In genomic region chr6:155528335-155528734, GRCh38 we compare ENCODE assay signal across 19 cellular contexts.
DNase-seq lines count a peak whose midpoint lies in the region; ATAC-seq, FAIRE-seq and TF ChIP-seq lines count a peak whose summit lies in the region.
"Had no signal": no experiment of that assay in that cellular context is flagged by ENCODE, and none has a peak within 500 bp of the region (broad histone marks: within the 10 kb centered on the region; RNA-seq: fewer than 3 reads in every experiment).

No MANE protein-coding gene starts in this region.

- peaks cover 16% of the 10 kb centered on the region for H3F3A ChIP-seq in SK-N-SH (replicated peaks; ENCODE audit: insufficient read depth)

- intact Hi-C loops in ascending aorta (cut with DNase I) (loop anchor here (2.0 kb wide), 1 partner anchor 110 kb away; no protein-coding TSS in a partner anchor), kidney (cut with DNase I) (no loop called here), spleen (cut with DNase I; ENCODE audit: low total_unique reads) (no loop called here)

- FAIRE-seq in kidney (lab: Jason Lieb, UNC), result peak; percentile 61

- H3K27me3 ChIP-seq in SK-N-SH (ENCODE audit: insufficient read depth) (no peaks in the 10 kb centered on the region), ascending aorta (no peaks in the 10 kb centered on the region), spleen (replicated peaks in 1 of 7) (no peaks in the 10 kb centered on the region)
- H3K27me3 ChIP-seq: thyroid gland had no signal

- POLR2A ChIA-PET in SK-N-SH (lab: Yijun Ruan, JAX), result no interaction called here
- POLR2A ChIA-PET in GM10248 (lab: Yijun Ruan, JAX), result no interaction called here

- TF ChIP-seq CTCF in SK-N-SH (IDR thresholded peaks at IDR 0.05), result no peak
- TF ChIP-seq CTCF in ascending aorta (IDR thresholded peaks at IDR 0.05), result no peak
- TF ChIP-seq CTCF in kidney (IDR thresholded peaks at IDR 0.05; ENCODE audit: borderline replicate concordance, extremely low read depth, insufficient read depth), result no peak
- TF ChIP-seq CTCF in spleen (IDR thresholded peaks at IDR 0.05 in 8 of 11, conservative IDR thresholded peaks at IDR 0.05 in 3 of 11), result no peak
- no peak for TF ChIP-seq CTCF in GM10248 (IDR thresholded peaks at IDR 0.05; ENCODE audit: control extremely low read depth, extremely low read depth, low read depth, missing control alignments)

- H3K4me1 ChIP-seq in SK-N-SH (ENCODE audit: control insufficient read depth in 1 of 2, insufficient read depth in 2 of 2, low read depth in 1 of 2, low read length in 1 of 2), result peaks cover 0 to 17% of the 10 kb centered on the region in 2 experiments; a peak in 2 of 4 replicates
- peaks cover 0 to 15% of the 10 kb centered on the region in 2 donors for H3K4me1 ChIP-seq in ascending aorta
- no peaks in the 10 kb centered on the region for H3K4me1 ChIP-seq in kidney (ENCODE audit: control insufficient read depth in 1 of 2, insufficient read depth in 1 of 2, low read depth in 1 of 2, low read length in 2 of 2)
- peaks cover 0 to 23% (median 10%) of the 10 kb centered on the region in 6 donors for H3K4me1 ChIP-seq in spleen
- H3K4me1 ChIP-seq: thyroid gland had no signal

- H3K27ac ChIP-seq in SK-N-SH (ENCODE audit: low read depth in 2 of 2, low read length in 1 of 2) (peak overlapping the region; percentile 11 to 89; a peak in 3 of 4 replicates), ascending aorta (peak overlapping the region; percentile 68 to 86), kidney (ENCODE audit: low read depth in 2 of 2, low read length in 2 of 2) (no peak overlapping the region), spleen (peak overlapping the region in 7 of 8 donors; percentile 32 to 72 (median 58))
- H3K27ac ChIP-seq: 22Rv1, C4-2B, thyroid gland, VCaP had no signal

- no peak for ATAC-seq in SK-N-SH treated with all-trans-retinoic acid at 6 μM for 48 hours
- no peak for ATAC-seq in HG03520 (IDR thresholded peaks at IDR 0.05; ENCODE audit: unreplicated experiment)
- ATAC-seq: stimulated activated effector memory CD8-positive, alpha-beta T cell treated with anti-CD3 and anti-CD28 coated beads, Interleukin-12 subunit alpha, Interleukin-12 subunit beta, amount 100 ng/mL, for 72 hours had no signal

- no peaks in the 10 kb centered on the region for H3K9me2 ChIP-seq in SK-N-SH

- 97% methylated on average over 1 of the region's 1 CpG for WGBS in SK-N-SH (ENCODE audit: low lambda C conversion rate)
- 70 to 80% (median 71%) methylated on average over 1 of the region's 1 CpG for WGBS in spleen, 5 donors

- TF ChIP-seq POLR2A in spleen (IDR thresholded peaks at IDR 0.05), result no peak

- no peaks in the 10 kb centered on the region for H3K36me3 ChIP-seq in SK-N-SH (replicated peaks in 1 of 2; ENCODE audit: control insufficient read depth in 1 of 2, insufficient read depth in 2 of 2, low read length in 1 of 2)
- no peaks in the 10 kb centered on the region for H3K36me3 ChIP-seq in ascending aorta
- no peaks in the 10 kb centered on the region for H3K36me3 ChIP-seq in kidney (ENCODE audit: control insufficient read depth in 1 of 2, insufficient read depth in 2 of 2, low read length in 2 of 2)
- H3K36me3 ChIP-seq in spleen, result no peaks in the 10 kb centered on the region
- H3K36me3 ChIP-seq: thyroid gland had no signal

- H2AFZ ChIP-seq in SK-N-SH (ENCODE audit: low read depth), result peak overlapping the region; percentile 86

- no peak for DNase-seq in SK-N-SH
- DNase-seq in ascending aorta (ENCODE audit: low spot score in 2 of 2), result no peak
- no peak for DNase-seq in kidney
- no peak for DNase-seq in spleen
- DNase-seq in GM10248 (ENCODE audit: extremely low spot score), result no peak
- DNase-seq in HCEC 1CT, result no peak
- DNase-seq: activated CD4-positive, alpha-beta memory T cell treated with anti-CD3 and anti-CD28 coated beads, Interleukin-2, amount 10 ng/mL, durations not matched to agents 7 days and 5 days; activated T-cell treated with anti-CD3 and anti-CD28 coated beads, Interleukin-2, amount 50 U/mL, for 24 hours; immature natural killer cell; NCI-H1417 treated with DMSO at 0.1 percent for 48 hours; RPMI8226; stimulated activated CD4-positive, alpha-beta T cell treated with anti-CD3 and anti-CD28 coated beads, Interleukin-15, amount 100 ng/mL, for 24 hours; thyroid gland had no signal

- H4K20me1 ChIP-seq in SK-N-SH (ENCODE audit: insufficient read depth), result no peaks in the 10 kb centered on the region

- H3K9me3 ChIP-seq in SK-N-SH, result no peaks in the 10 kb centered on the region; the same call in 1 of the 2 replicates
- H3K9me3 ChIP-seq in ascending aorta, result no peaks in the 10 kb centered on the region
- H3K9me3 ChIP-seq in kidney (ENCODE audit: control insufficient read depth in 1 of 2, low read length in 2 of 2), result no peaks in the 10 kb centered on the region
- H3K9me3 ChIP-seq in spleen, result peaks cover 0 to 8% (median 3%) of the 10 kb centered on the region in 8 donors
- H3K9me3 ChIP-seq: thyroid gland had no signal

- H3K9ac ChIP-seq in SK-N-SH (peak overlapping the region; percentile 41; the same call in 1 of the 2 replicates), kidney (ENCODE audit: low read length in 2 of 2) (no peak overlapping the region)

- no peak for TF ChIP-seq EP300 in SK-N-SH (IDR thresholded peaks at IDR 0.05; ENCODE audit: borderline replicate concordance in 1 of 2, low read depth in 1 of 2, low read length in 1 of 2)

- H3K4me2 ChIP-seq in SK-N-SH, result no peak overlapping the region

- CTCF ChIA-PET in SK-N-SH (lab: Yijun Ruan, JAX), result interaction anchor here (0.6 to 1.8 kb wide), 5 partner anchors 35 to 227 kb away, joined by 3 to 4 read pairs (median 3); no protein-coding TSS in a partner anchor
- CTCF ChIA-PET in GM10248 (lab: Yijun Ruan, JAX), result interaction anchor here (0.9 to 2.2 kb wide), 6 partner anchors 8 to 211 kb away, joined by 4 to 10 read pairs (median 7); no protein-coding TSS in a partner anchor

- no peak for TF ChIP-seq RAD21 in SK-N-SH (IDR thresholded peaks at IDR 0.05; ENCODE audit: low read length)

- H3K79me2 ChIP-seq in SK-N-SH (ENCODE audit: insufficient read depth), result no peaks in the 10 kb centered on the region

- no peak overlapping the region for H3K4me3 ChIP-seq in SK-N-SH (ENCODE audit: low read depth in 2 of 2, low read length in 1 of 2)
- H3K4me3 ChIP-seq in ascending aorta, result no peak overlapping the region
- H3K4me3 ChIP-seq in kidney (ENCODE audit: low read length in 2 of 2), result no peak overlapping the region
- no peak overlapping the region for H3K4me3 ChIP-seq in spleen
- H3K4me3 ChIP-seq: thyroid gland had no signal

TF ChIP-seq in SK-N-SH, 30 proteins besides CTCF, POLR2A, EP300 and RAD21:
- TF ChIP-seq, protein P1, sequence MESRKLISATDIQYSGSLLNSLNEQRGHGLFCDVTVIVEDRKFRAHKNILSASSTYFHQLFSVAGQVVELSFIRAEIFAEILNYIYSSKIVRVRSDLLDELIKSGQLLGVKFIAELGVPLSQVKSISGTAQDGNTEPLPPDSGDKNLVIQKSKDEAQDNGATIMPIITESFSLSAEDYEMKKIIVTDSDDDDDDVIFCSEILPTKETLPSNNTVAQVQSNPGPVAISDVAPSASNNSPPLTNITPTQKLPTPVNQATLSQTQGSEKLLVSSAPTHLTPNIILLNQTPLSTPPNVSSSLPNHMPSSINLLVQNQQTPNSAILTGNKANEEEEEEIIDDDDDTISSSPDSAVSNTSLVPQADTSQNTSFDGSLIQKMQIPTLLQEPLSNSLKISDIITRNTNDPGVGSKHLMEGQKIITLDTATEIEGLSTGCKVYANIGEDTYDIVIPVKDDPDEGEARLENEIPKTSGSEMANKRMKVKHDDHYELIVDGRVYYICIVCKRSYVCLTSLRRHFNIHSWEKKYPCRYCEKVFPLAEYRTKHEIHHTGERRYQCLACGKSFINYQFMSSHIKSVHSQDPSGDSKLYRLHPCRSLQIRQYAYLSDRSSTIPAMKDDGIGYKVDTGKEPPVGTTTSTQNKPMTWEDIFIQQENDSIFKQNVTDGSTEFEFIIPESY (IDR thresholded peaks at IDR 0.05; ENCODE audit: borderline replicate concordance, low read depth), result no peak
- TF ChIP-seq RCOR1 (IDR thresholded peaks at IDR 0.05; ENCODE audit: low read length), result no peak
- TF ChIP-seq, protein P2, sequence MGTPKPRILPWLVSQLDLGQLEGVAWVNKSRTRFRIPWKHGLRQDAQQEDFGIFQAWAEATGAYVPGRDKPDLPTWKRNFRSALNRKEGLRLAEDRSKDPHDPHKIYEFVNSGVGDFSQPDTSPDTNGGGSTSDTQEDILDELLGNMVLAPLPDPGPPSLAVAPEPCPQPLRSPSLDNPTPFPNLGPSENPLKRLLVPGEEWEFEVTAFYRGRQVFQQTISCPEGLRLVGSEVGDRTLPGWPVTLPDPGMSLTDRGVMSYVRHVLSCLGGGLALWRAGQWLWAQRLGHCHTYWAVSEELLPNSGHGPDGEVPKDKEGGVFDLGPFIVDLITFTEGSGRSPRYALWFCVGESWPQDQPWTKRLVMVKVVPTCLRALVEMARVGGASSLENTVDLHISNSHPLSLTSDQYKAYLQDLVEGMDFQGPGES (IDR thresholded peaks at IDR 0.05; ENCODE audit: low read depth, low read length), result no peak

TF ChIP-seq in SK-N-SH treated with all-trans-retinoic acid at 6 μM for 48 hours, 23 proteins besides CTCF, POLR2A, EP300 and RAD21:
- no peak for TF ChIP-seq CSDC2 (CRISPR knock-in tag; IDR thresholded peaks at IDR 0.05)
- TF ChIP-seq ZNF8 (CRISPR knock-in tag; IDR thresholded peaks at IDR 0.05), result no peak
- TF ChIP-seq TOX (CRISPR knock-in tag; IDR thresholded peaks at IDR 0.05; ENCODE audit: borderline replicate concordance), result no peak
- TF ChIP-seq ZNF565 (CRISPR knock-in tag; conservative IDR thresholded peaks at IDR 0.05; ENCODE audit: low read depth), result no peak
- TF ChIP-seq BACH2 (CRISPR knock-in tag; IDR thresholded peaks at IDR 0.05; ENCODE audit: borderline replicate concordance), result no peak
- no peak for TF ChIP-seq ZFP30 (CRISPR knock-in tag; IDR thresholded peaks at IDR 0.05)
- TF ChIP-seq ZFP3 (CRISPR knock-in tag; IDR thresholded peaks at IDR 0.05), result no peak
- no peak for TF ChIP-seq SNAI2 (CRISPR knock-in tag; IDR thresholded peaks at IDR 0.05)
- TF ChIP-seq ISL1 (CRISPR knock-in tag; IDR thresholded peaks at IDR 0.05), result no peak
TF ChIP-seq in SK-N-SH treated with all-trans-retinoic acid at 6 μM for 48 hours: peak in this region for 0.

Comparison
In these comparisons a context has a peak if more than half of its experiments do, and no peak if none do; other contexts are left out.
1. H3K27ac ChIP-seq: peak in SK-N-SH (2 of 2), ascending aorta (2 of 2) and spleen (7 of 8); none in kidney (0 of 2).